Comparison of ENCODE assay signal across 8 cellular contexts in genomic region chr16:81885976-81886586, GRCh38.
A peak's percentile ranks its signal among the peaks of the same experiment; 100 is the strongest.
DNase-seq lines count a peak whose midpoint lies in the region; ATAC-seq and TF ChIP-seq lines count a peak whose summit lies in the region.

No MANE protein-coding gene starts in this region.

- no peaks in the 10 kb centered on the region for H3K36me3 ChIP-seq in fibroblast of lung (ENCODE audit: control insufficient read depth, insufficient read depth, low read length)

- no peak overlapping the region for H3K9ac ChIP-seq in fibroblast of lung (ENCODE audit: insufficient read depth, low read length)

- H3K4me1 ChIP-seq in fibroblast of lung (ENCODE audit: control insufficient read depth, extremely low read depth, insufficient read depth, low read length), result no peaks in the 10 kb centered on the region

- in situ Hi-C loops in SK-MEL-5 (cut with HindIII; ENCODE audit: low pct_unique_long_range_greater_than_20kb, low sequenced_read_pairs), result no loop called here

- H2AFZ ChIP-seq in fibroblast of lung (ENCODE audit: low read length), result no peak overlapping the region

- no peaks in the 10 kb centered on the region for H3K27me3 ChIP-seq in fibroblast of lung (ENCODE audit: control insufficient read depth, insufficient read depth, low read length)

- DNase-seq in activated effector memory CD4-positive, alpha-beta T cell treated with anti-CD3 and anti-CD28 coated beads, Interleukin-2, amount 50 U/mL, for 16 hours, result peak; percentile 65
- no peak for DNase-seq in activated effector memory CD4-positive, alpha-beta T cell treated with Interleukin-2 at 50 U/mL for 16 hours
- DNase-seq in SK-MEL-5 (ENCODE audit: low read depth, low spot score) (peak; percentile 51), fibroblast of lung (ENCODE audit: low read depth in 2 of 2) (peak; percentile 8 to 20), retinal pigment epithelial cell (ENCODE audit: low read depth) (no peak)

- H3K4me3 ChIP-seq in fibroblast of lung (replicated peaks in 1 of 4; ENCODE audit: control extremely low read depth in 1 of 4, insufficient read depth in 1 of 4, low read depth in 3 of 4, low read length in 4 of 4) (no peak overlapping the region), retinal pigment epithelial cell (ENCODE audit: low read length) (no peak overlapping the region)

- no peak overlapping the region for H3K27ac ChIP-seq in fibroblast of lung (ENCODE audit: insufficient read depth, low read length)

- no peaks in the 10 kb centered on the region for H3K9me3 ChIP-seq in fibroblast of lung (ENCODE audit: control insufficient read depth, insufficient read depth, low read depth, low read length)

- no peak overlapping the region for H3K4me2 ChIP-seq in fibroblast of lung (ENCODE audit: extremely low read depth, insufficient read depth, low read length)

- ATAC-seq in HG02981 (IDR thresholded peaks at IDR 0.05; ENCODE audit: unreplicated experiment), result peak; percentile 72
- ATAC-seq in GM19463 (IDR thresholded peaks at IDR 0.05; ENCODE audit: unreplicated experiment), result no peak
- no peak for ATAC-seq in GM19395 (IDR thresholded peaks at IDR 0.05; ENCODE audit: unreplicated experiment)

- H4K20me1 ChIP-seq in fibroblast of lung (ENCODE audit: control insufficient read depth, extremely low read depth, insufficient read depth, low read length), result no peaks in the 10 kb centered on the region

- peak; percentile 54 to 74 for TF ChIP-seq CTCF in fibroblast of lung (conservative IDR thresholded peaks at IDR 0.05 in 1 of 2, IDR thresholded peaks at IDR 0.05 in 1 of 2; ENCODE audit: low read depth in 1 of 2, low read length in 2 of 2)
- TF ChIP-seq CTCF in retinal pigment epithelial cell (conservative IDR thresholded peaks at IDR 0.05; ENCODE audit: low read depth, low read length), result peak; percentile 75

- H3K79me2 ChIP-seq in fibroblast of lung (ENCODE audit: control insufficient read depth, insufficient read depth, low read length), result no peaks in the 10 kb centered on the region

Comparison
In these comparisons a context has a peak if more than half of its experiments do, and no peak if none do; other contexts are left out.
1. DNase-seq: peak in activated effector memory CD4-positive, alpha-beta T cell treated with anti-CD3 and anti-CD28 coated beads, Interleukin-2, amount 50 U/mL, for 16 hours (single experiment), SK-MEL-5 (single experiment) and fibroblast of lung (2 of 2); none in activated effector memory CD4-positive, alpha-beta T cell treated with Interleukin-2 at 50 U/mL for 16 hours (single experiment) and retinal pigment epithelial cell (single experiment).